ENCODE assay signal across 10 cellular contexts in genomic region chr6:158850807-158851115, GRCh38. TPM values are rescaled to one million over a fixed set of nuclear protein-coding genes. Genes with fewer than 3 reads are reported as not detected.
DNase-seq lines count a peak whose midpoint lies in the region; ATAC-seq, FAIRE-seq and TF ChIP-seq lines count a peak whose summit lies in the region.
"Had no signal": no experiment of that assay in that cellular context is flagged by ENCODE, and none has a peak within 500 bp of the region (broad histone marks: within the 10 kb centered on the region; RNA-seq: fewer than 3 reads in every experiment).

No MANE protein-coding gene starts in this region.

- no peak overlapping the region for H3K4me3 Mint-ChIP-seq in activated CD4-positive, alpha-beta T cell treated with anti-CD3 and anti-CD28 coated beads, Interleukin-2, amount 10 ng/mL, durations not matched to agents 7 days and 5 days
- no peak overlapping the region for H3K4me3 Mint-ChIP-seq in activated B cell treated with CpG ODN at 0.5 μM for 24 hours

- H3K9me3 ChIP-seq in smooth muscle cell (replicated peaks; ENCODE audit: low read depth) = no peaks in the 10 kb centered on the region

- no peak for TF ChIP-seq CTCF in activated B cell treated with CpG ODN at 0.5 μM for 24 hours (IDR thresholded peaks at IDR 0.05)
- no peak for TF ChIP-seq CTCF in foreskin keratinocyte (conservative IDR thresholded peaks at IDR 0.05)
- no peak for TF ChIP-seq CTCF in smooth muscle cell (IDR thresholded peaks at IDR 0.05; ENCODE audit: borderline replicate concordance, insufficient read depth, poor library complexity, severe bottlenecking)

- H3K79me2 ChIP-seq in smooth muscle cell (ENCODE audit: low read depth) = no peaks in the 10 kb centered on the region

- POLR2A ChIA-PET in activated CD4-positive, alpha-beta T cell treated with anti-CD3 and anti-CD28 coated beads, Interleukin-2, amount 10 ng/mL, durations not matched to agents 7 days and 5 days (lab: Charles Lee) = no interaction called here
- POLR2A ChIA-PET in activated B cell treated with CpG ODN at 0.5 μM for 24 hours (lab: Charles Lee) = interaction anchor here (1.1 to 5.5 kb wide), 2 partner anchors 15 to 37 kb away, joined by 3 to 238 read pairs; no protein-coding TSS in a partner anchor

- H4K20me1 ChIP-seq in smooth muscle cell (ENCODE audit: low read depth) = no peaks in the 10 kb centered on the region

- no peaks in the 10 kb centered on the region for H3K36me3 ChIP-seq in smooth muscle cell (ENCODE audit: low read depth)

- no peak overlapping the region for H2AFZ ChIP-seq in smooth muscle cell (ENCODE audit: low read depth)

- intact Hi-C loops in activated B cell treated with CpG ODN at 0.5 μM for 24 hours (cut with micrococcal nuclease) = loop anchor here (5.0 kb wide), 1 partner anchor 197 kb away; no protein-coding TSS in a partner anchor

- H3K27ac Mint-ChIP-seq in activated CD4-positive, alpha-beta T cell treated with anti-CD3 and anti-CD28 coated beads, Interleukin-2, amount 10 ng/mL, durations not matched to agents 7 days and 5 days = peak overlapping the region; percentile 87
- H3K27ac Mint-ChIP-seq in activated B cell treated with CpG ODN at 0.5 μM for 24 hours = peak overlapping the region; percentile 93

- peaks cover 54% of the 10 kb centered on the region for H3K4me1 ChIP-seq in foreskin keratinocyte
- H3K4me1 ChIP-seq in smooth muscle cell (ENCODE audit: low read depth) = peaks cover 18% of the 10 kb centered on the region

- peaks cover 22% of the 10 kb centered on the region for H3K4me1 Mint-ChIP-seq in activated CD4-positive, alpha-beta T cell treated with anti-CD3 and anti-CD28 coated beads, Interleukin-2, amount 10 ng/mL, durations not matched to agents 7 days and 5 days
- peaks cover 24% of the 10 kb centered on the region for H3K4me1 Mint-ChIP-seq in activated B cell treated with CpG ODN at 0.5 μM for 24 hours

- H3K9ac ChIP-seq in smooth muscle cell (ENCODE audit: low read depth) = peak overlapping the region; percentile 97

- no peaks in the 10 kb centered on the region for H3K27me3 Mint-ChIP-seq in activated CD4-positive, alpha-beta T cell treated with anti-CD3 and anti-CD28 coated beads, Interleukin-2, amount 10 ng/mL, durations not matched to agents 7 days and 5 days
- H3K27me3 Mint-ChIP-seq in activated B cell treated with CpG ODN at 0.5 μM for 24 hours = no peaks in the 10 kb centered on the region

- FAIRE-seq in RCC 7860 (lab: Jason Lieb, UNC) = no peak
- FAIRE-seq: bronchial epithelial cell had no signal

- H3K9me3 Mint-ChIP-seq in activated CD4-positive, alpha-beta T cell treated with anti-CD3 and anti-CD28 coated beads, Interleukin-2, amount 10 ng/mL, durations not matched to agents 7 days and 5 days = no peaks in the 10 kb centered on the region
- H3K9me3 Mint-ChIP-seq in activated B cell treated with CpG ODN at 0.5 μM for 24 hours = no peaks in the 10 kb centered on the region

- H3K27ac ChIP-seq in foreskin keratinocyte (peak overlapping the region; percentile 99), smooth muscle cell (ENCODE audit: low read depth) (peak overlapping the region; percentile 99)

- DNase-seq in activated CD4-positive, alpha-beta T cell treated with anti-CD3 and anti-CD28 coated beads, Interleukin-2, amount 10 ng/mL, durations not matched to agents 7 days and 5 days = no peak
- DNase-seq in activated CD4-positive, alpha-beta T cell treated with anti-CD3 and anti-CD28 coated beads, Interleukin-2, amount 50 U/mL, for 48 hours = no peak
- DNase-seq in activated B cell treated with CpG ODN at 0.5 μM for 24 hours (no peak), foreskin keratinocyte (no peak), smooth muscle cell (lab: John Stamatoyannopoulos, UW; ENCODE audit: unreplicated experiment) (no peak), RCC 7860 (ENCODE audit: low spot score) (no peak), A172 (ENCODE audit: low spot score) (no peak)
- DNase-seq in stimulated activated naive CD8-positive, alpha-beta T cell treated with anti-CD3 and anti-CD28 coated beads, Interleukin-15, Interleukin-2, amounts not matched to agents 100 U/mL and 50 U/mL, for 24 hours = no peak
- DNase-seq: activated CD4-positive, alpha-beta T cell treated with anti-CD3 and anti-CD28 coated beads, Interleukin-2, amount 50 U/mL, for 4 hours had no signal

- H3F3A ChIP-seq in smooth muscle cell (ENCODE audit: low read depth) = peaks cover 6% of the 10 kb centered on the region

- CTCF ChIA-PET in activated CD4-positive, alpha-beta T cell treated with anti-CD3 and anti-CD28 coated beads, Interleukin-2, amount 10 ng/mL, durations not matched to agents 7 days and 5 days (lab: Charles Lee) = no interaction called here
- CTCF ChIA-PET in activated B cell treated with CpG ODN at 0.5 μM for 24 hours (lab: Charles Lee) = no interaction called here

- peak overlapping the region; percentile 76 for H3K4me2 ChIP-seq in smooth muscle cell

- H3K27me3 ChIP-seq in foreskin keratinocyte = no peaks in the 10 kb centered on the region
- no peaks in the 10 kb centered on the region for H3K27me3 ChIP-seq in smooth muscle cell (ENCODE audit: low read depth)

- H3K36me3 Mint-ChIP-seq in activated CD4-positive, alpha-beta T cell treated with anti-CD3 and anti-CD28 coated beads, Interleukin-2, amount 10 ng/mL, durations not matched to agents 7 days and 5 days (ENCODE audit: low read depth) = peaks cover 2% of the 10 kb centered on the region
- H3K36me3 Mint-ChIP-seq in activated B cell treated with CpG ODN at 0.5 μM for 24 hours (ENCODE audit: low read depth) = no peaks in the 10 kb centered on the region

- ATAC-seq in activated B cell treated with CpG ODN at 0.5 μM for 24 hours (ENCODE audit: low read depth) (no peak), foreskin keratinocyte (no peak)
- ATAC-seq in stimulated activated naive CD8-positive, alpha-beta T cell treated with anti-CD3 and anti-CD28 coated beads, Interleukin-15, Interleukin-2, amounts not matched to agents 100 U/mL and 50 U/mL, for 24 hours = no peak

- H3K4me3 ChIP-seq in smooth muscle cell = peak overlapping the region; percentile 32

RNA-seq across cellular contexts. Expression of gene EZR, which starts 31.6 kb away (rescaled TPM):
- 100 to 1,000 TPM; 201 to 210 TPM for total RNA-seq in activated CD4-positive, alpha-beta T cell treated with anti-CD3 and anti-CD28 coated beads, Interleukin-2, amount 10 ng/mL, durations not matched to agents 7 days and 5 days
- total RNA-seq in activated B cell treated with CpG ODN at 0.5 μM for 24 hours (488 and 489 TPM in 2 replicates), foreskin keratinocyte (169 and 218 TPM in 2 replicates), smooth muscle cell (98.4 and 113 TPM in 2 replicates)
- polyA plus RNA-seq in foreskin keratinocyte (100 and 126 TPM in 2 replicates), smooth muscle cell (55.0 and 190 TPM in 2 replicates)
- total RNA-seq in A172 (2014; rRNA removed; shearing (Covaris generic)) = 446 and 456 TPM in 2 replicates
